ENCODE assay signal across 7 cellular contexts in genomic region chr3:171770689-171771620, GRCh38. TPM values are rescaled to one million over a fixed set of nuclear protein-coding genes. Genes with fewer than 3 reads are reported as not detected.
DNase-seq lines count a peak whose midpoint lies in the region; ATAC-seq, FAIRE-seq and TF ChIP-seq lines count a peak whose summit lies in the region.

No MANE protein-coding gene starts in this region.

- peak overlapping the region; percentile 7 for H3K27ac ChIP-seq in astrocyte (ENCODE audit: low read depth, low read length)

- H3K4me3 Mint-ChIP-seq in astrocyte (ENCODE audit: unreplicated experiment), result peak overlapping the region; percentile 80

- peak overlapping the region; percentile 82 for H3K4me2 ChIP-seq in astrocyte (ENCODE audit: low read length)
- peak overlapping the region; percentile 75 for H3K4me2 ChIP-seq in skeletal muscle satellite cell (ENCODE audit: low read length)

- H3K4me1 Mint-ChIP-seq in astrocyte (ENCODE audit: low read depth, unreplicated experiment), result peaks cover 14% of the 10 kb centered on the region

- H3K79me2 ChIP-seq in astrocyte (ENCODE audit: insufficient read depth, low read length), result no peaks in the 10 kb centered on the region

- DNase-seq in GM19239 (ENCODE audit: insufficient read length, low spot score) (no peak), MV-4-11 (lab: John Stamatoyannopoulos, UW) (peak; percentile 82), astrocyte (ENCODE audit: low read depth) (peak; percentile 84), T-helper 9 cell (no peak)

- peak overlapping the region; percentile 87 for H3K27ac Mint-ChIP-seq in astrocyte (ENCODE audit: unreplicated experiment)

- peak overlapping the region; percentile 53 for H3K9ac ChIP-seq in astrocyte (ENCODE audit: low read length)
- H3K9ac ChIP-seq in skeletal muscle satellite cell (ENCODE audit: low read depth, low read length), result peak overlapping the region; percentile 46

- no peaks in the 10 kb centered on the region for H3K9me3 Mint-ChIP-seq in astrocyte (ENCODE audit: unreplicated experiment)

- FAIRE-seq in GM19239 (lab: Jason Lieb, UNC) (peak; percentile 54), astrocyte (lab: Jason Lieb, UNC) (no peak)

- no peaks in the 10 kb centered on the region for H3K36me3 Mint-ChIP-seq in astrocyte (ENCODE audit: low read depth, unreplicated experiment)

- H3K4me3 ChIP-seq in astrocyte (ENCODE audit: insufficient read depth, low read depth, low read length) (peak overlapping the region; percentile 56), iPS-11a (ENCODE audit: low read depth, low read length) (peak overlapping the region; percentile 21), skeletal muscle satellite cell (ENCODE audit: low read length) (peak overlapping the region; percentile 59)

- no peaks in the 10 kb centered on the region for H4K20me1 ChIP-seq in astrocyte (ENCODE audit: insufficient read depth, low read length)

- H2AFZ ChIP-seq in astrocyte (ENCODE audit: low read depth, low read length), result peak overlapping the region; percentile 48

- H3K27me3 Mint-ChIP-seq in astrocyte (ENCODE audit: low read depth, unreplicated experiment), result no peaks in the 10 kb centered on the region

- H3K36me3 ChIP-seq in astrocyte (ENCODE audit: insufficient read depth, low read length), result no peaks in the 10 kb centered on the region
- H3K36me3 ChIP-seq in skeletal muscle satellite cell (ENCODE audit: insufficient read depth, low read length), result no peaks in the 10 kb centered on the region

- ATAC-seq in GM18519 (IDR thresholded peaks at IDR 0.05; ENCODE audit: low FRiP score, unreplicated experiment), result no peak

- H3K27me3 ChIP-seq in astrocyte (ENCODE audit: insufficient read depth, low read length) (no peaks in the 10 kb centered on the region), skeletal muscle satellite cell (ENCODE audit: control insufficient read depth, insufficient read depth, low read length) (no peaks in the 10 kb centered on the region)

- H3K4me1 ChIP-seq in astrocyte (ENCODE audit: insufficient read depth, low read length) (peaks cover 4% of the 10 kb centered on the region), skeletal muscle satellite cell (ENCODE audit: control insufficient read depth, insufficient read depth, low read length) (peaks cover 8% of the 10 kb centered on the region)

- no peaks in the 10 kb centered on the region for H3K9me3 ChIP-seq in astrocyte (ENCODE audit: insufficient read depth, low read depth, low read length)
- no peaks in the 10 kb centered on the region for H3K9me3 ChIP-seq in skeletal muscle satellite cell (replicated peaks; ENCODE audit: low read length)

- TF ChIP-seq CTCF in astrocyte (IDR thresholded peaks at IDR 0.05; ENCODE audit: insufficient read depth, low read depth, low read length), result no peak

RNA-seq across cellular contexts. Expression of gene PLD1, which starts 39.3 kb away (rescaled TPM):
- 21.5 and 24.0 TPM in 2 replicates for total RNA-seq in astrocyte
- total RNA-seq in skeletal muscle satellite cell (2012; rRNA removed), result 6.8 and 10.7 TPM in 2 replicates

Comparison
In these comparisons a context has a peak if more than half of its experiments do, and no peak if none do; other contexts are left out.
1. DNase-seq: peak in MV-4-11 (single experiment) and astrocyte (single experiment); none in GM19239 (single experiment) and T-helper 9 cell (single experiment).
2. Peak in every context shown above with its lines, with median percentiles within 50 percentile points of each other: H3K4me3 ChIP-seq.